8 cellular contexts compared by ENCODE assay signal in genomic region chr15:74461847-74462511, GRCh38. TPM values are rescaled to one million over a fixed set of nuclear protein-coding genes. Genes with fewer than 3 reads are reported as not detected.
DNase-seq lines count a peak whose midpoint lies in the region; ATAC-seq, FAIRE-seq and TF ChIP-seq lines count a peak whose summit lies in the region.

No MANE protein-coding gene starts in this region.

- peaks cover 51% of the 10 kb centered on the region for H3K4me1 Mint-ChIP-seq in activated CD8-positive, alpha-beta T cell treated with anti-CD3 and anti-CD28 coated beads, Interleukin-2, amount 10 ng/mL, durations not matched to agents 7 days and 5 days (ENCODE audit: low read depth)

- peak in 1 of 2 donors; percentile 26 for DNase-seq in cardiac muscle cell (ENCODE audit: low read depth in 1 of 2, low spot score in 1 of 2)
- DNase-seq in Right ventricle myocardium superior: no peak
- no peak for DNase-seq in activated CD8-positive, alpha-beta T cell treated with anti-CD3 and anti-CD28 coated beads, Interleukin-2, amount 10 ng/mL, durations not matched to agents 7 days and 5 days
- no peak for DNase-seq in keratinocyte (ENCODE audit: low read depth, low spot score)
- DNase-seq in upper lobe of left lung: no peak
- no peak for DNase-seq in head of caudate nucleus
- no peak for DNase-seq in effector CD8-positive, alpha-beta T cell (lab: John Stamatoyannopoulos, UW)
- DNase-seq in stimulated activated CD4-positive, alpha-beta T cell treated with anti-CD3 and anti-CD28 coated beads, Interleukin-2, amount 100 ng/mL, for 48 hours: no peak

- no peak for TF ChIP-seq CTCF in cardiac muscle cell (IDR thresholded peaks at IDR 0.05; ENCODE audit: low read depth, low read length)
- TF ChIP-seq CTCF in keratinocyte (optimal IDR thresholded peaks at IDR 0.05 in 1 of 3, IDR thresholded peaks at IDR 0.05 in 1 of 3, conservative IDR thresholded peaks at IDR 0.05 in 1 of 3; ENCODE audit: extremely low read depth in 1 of 3, insufficient read depth in 2 of 3, low read length in 3 of 3): no peak
- no peak for TF ChIP-seq CTCF in upper lobe of left lung (IDR thresholded peaks at IDR 0.05)

- H3K27me3 ChIP-seq in cardiac muscle cell: no peaks in the 10 kb centered on the region
- H3K27me3 ChIP-seq in keratinocyte (ENCODE audit: control insufficient read depth, extremely low read depth, insufficient read depth, low read length): no peaks in the 10 kb centered on the region
- no peaks in the 10 kb centered on the region for H3K27me3 ChIP-seq in upper lobe of left lung

- WGBS in upper lobe of left lung, 2 donors: 44 to 47% methylated on average over 8 of the region's 8 CpGs

- FAIRE-seq in keratinocyte (lab: Jason Lieb, UNC): no peak

- peaks cover 16% of the 10 kb centered on the region for H3K79me2 ChIP-seq in keratinocyte (ENCODE audit: control insufficient read depth, insufficient read depth, low read length)

- H3K4me2 ChIP-seq in keratinocyte (ENCODE audit: control insufficient read depth, extremely low read depth, insufficient read depth, low read depth, low read length): peak overlapping the region; percentile 79

- CTCF ChIA-PET in activated CD8-positive, alpha-beta T cell treated with anti-CD3 and anti-CD28 coated beads, Interleukin-2, amount 10 ng/mL, durations not matched to agents 7 days and 5 days (lab: Charles Lee): interaction anchor here (0.6 to 2.4 kb wide), 9 partner anchors 13 to 319 kb away, joined by 3 to 10 read pairs (median 6); partner anchors contain the start of gene ARID3B

- no peak for TF ChIP-seq EP300 in upper lobe of left lung (IDR thresholded peaks at IDR 0.05)

- peak overlapping the region; percentile 86 for H3K9ac ChIP-seq in keratinocyte (ENCODE audit: control insufficient read depth, extremely low read depth, insufficient read depth, low read length)

- no peak for ATAC-seq in Right ventricle myocardium superior (ENCODE audit: poor library complexity)
- ATAC-seq in activated CD8-positive, alpha-beta T cell treated with anti-CD3 and anti-CD28 coated beads, Interleukin-2, amount 10 ng/mL, durations not matched to agents 7 days and 5 days: no peak
- no peak for ATAC-seq in upper lobe of left lung (ENCODE audit: low FRiP score in 2 of 2)

- peak overlapping the region; percentile 81 for H3K27ac Mint-ChIP-seq in activated CD8-positive, alpha-beta T cell treated with anti-CD3 and anti-CD28 coated beads, Interleukin-2, amount 10 ng/mL, durations not matched to agents 7 days and 5 days

- TF ChIP-seq POLR2A in upper lobe of left lung (IDR thresholded peaks at IDR 0.05): no peak

- H3K9me1 ChIP-seq in keratinocyte (ENCODE audit: control insufficient read depth, extremely low read depth, insufficient read depth, low read length): no peaks in the 10 kb centered on the region

- peak overlapping the region; percentile 74 for H3K4me3 ChIP-seq in cardiac muscle cell
- peak overlapping the region; percentile 69 to 88 (median 85) for H3K4me3 ChIP-seq in keratinocyte (ENCODE audit: control insufficient read depth in 2 of 3, extremely low read depth in 1 of 3, insufficient read depth in 2 of 3, low read depth in 1 of 3, low read length in 3 of 3)
- H3K4me3 ChIP-seq in upper lobe of left lung: peak overlapping the region in 3 of 4 donors; percentile 59 to 82 (median 75)

- intact Hi-C loops in Right ventricle myocardium superior (cut with DNase I) (no loop called here), head of caudate nucleus (cut with DNase I) (loop anchor here (5.0 kb wide), 2 partner anchors 80 to 155 kb away; partner anchors contain the start of genes ARID3B and CLK3)

- H3K36me3 ChIP-seq in cardiac muscle cell (peaks cover 9% of the 10 kb centered on the region), keratinocyte (ENCODE audit: control insufficient read depth in 2 of 2, extremely low read depth in 1 of 2, insufficient read depth in 2 of 2, low read length in 2 of 2) (peaks cover 0 to 2% of the 10 kb centered on the region in 2 experiments), upper lobe of left lung (peaks cover 0 to 18% (median 0%) of the 10 kb centered on the region in 4 donors)

- H3K36me3 Mint-ChIP-seq in activated CD8-positive, alpha-beta T cell treated with anti-CD3 and anti-CD28 coated beads, Interleukin-2, amount 10 ng/mL, durations not matched to agents 7 days and 5 days (ENCODE audit: low read depth): peaks cover 39% of the 10 kb centered on the region

- no peaks in the 10 kb centered on the region for H4K20me1 ChIP-seq in keratinocyte (ENCODE audit: control insufficient read depth, extremely low read depth, insufficient read depth, low read length)

- H3K4me1 ChIP-seq in cardiac muscle cell (ENCODE audit: low read depth) (peaks cover 13% of the 10 kb centered on the region), keratinocyte (ENCODE audit: control insufficient read depth, extremely low read depth, insufficient read depth, low read length) (peaks cover 11% of the 10 kb centered on the region), upper lobe of left lung (peaks cover 13 to 25% (median 19%) of the 10 kb centered on the region in 4 donors)

- POLR2A ChIA-PET in activated CD8-positive, alpha-beta T cell treated with anti-CD3 and anti-CD28 coated beads, Interleukin-2, amount 10 ng/mL, durations not matched to agents 7 days and 5 days (lab: Charles Lee): interaction anchor here (0.6 to 3.4 kb wide), 14 partner anchors 10 to 137 kb away, joined by 3 to 32 read pairs (median 6); partner anchors contain the start of genes ARID3B and SEMA7A

- peak overlapping the region; percentile 89 for H3K4me3 Mint-ChIP-seq in activated CD8-positive, alpha-beta T cell treated with anti-CD3 and anti-CD28 coated beads, Interleukin-2, amount 10 ng/mL, durations not matched to agents 7 days and 5 days

- H3K9me3 ChIP-seq in cardiac muscle cell (ENCODE audit: low read depth) (no peaks in the 10 kb centered on the region), keratinocyte (ENCODE audit: control insufficient read depth, low read depth, low read length) (no peaks in the 10 kb centered on the region), upper lobe of left lung (no peaks in the 10 kb centered on the region)

- no peaks in the 10 kb centered on the region for H3K27me3 Mint-ChIP-seq in activated CD8-positive, alpha-beta T cell treated with anti-CD3 and anti-CD28 coated beads, Interleukin-2, amount 10 ng/mL, durations not matched to agents 7 days and 5 days (ENCODE audit: low read depth)

- dilution Hi-C loops in keratinocyte (cut with MboI; ENCODE audit: extremely low pct_ligation_motif_present, low sequenced_read_pairs): no loop called here

- H2AFZ ChIP-seq in keratinocyte (ENCODE audit: control insufficient read depth, low read length): peak overlapping the region; percentile 98

- H3K27ac ChIP-seq in cardiac muscle cell: peak overlapping the region; percentile 97
- H3K27ac ChIP-seq in keratinocyte (ENCODE audit: control insufficient read depth, insufficient read depth, low read length): peak overlapping the region; percentile 1
- H3K27ac ChIP-seq in upper lobe of left lung: peak overlapping the region; percentile 83 to 92 (median 86)

- H3K9me3 Mint-ChIP-seq in activated CD8-positive, alpha-beta T cell treated with anti-CD3 and anti-CD28 coated beads, Interleukin-2, amount 10 ng/mL, durations not matched to agents 7 days and 5 days (ENCODE audit: insufficient read depth): peaks cover 6% of the 10 kb centered on the region

RNA-seq across cellular contexts. Expression of gene UBL7, which starts 1.0 kb away (rescaled TPM):
- total RNA-seq in cardiac muscle cell (74.3 and 88.4 TPM in 2 replicates), Right ventricle myocardium superior (44.6 TPM), upper lobe of left lung (10 to 100 TPM; 22.0 to 53.1 (median 48.6) TPM)
- polyA plus RNA-seq in cardiac muscle cell (130 and 135 TPM in 2 replicates), keratinocyte (43.4 to 48.9 TPM (median 45.8 TPM) in 3 replicates)
- total RNA-seq in activated CD8-positive, alpha-beta T cell treated with anti-CD3 and anti-CD28 coated beads, Interleukin-2, amount 10 ng/mL, durations not matched to agents 7 days and 5 days: 10 to 100 TPM; 60.8 to 71.4 TPM
- 10.6 TPM for polyA plus RNA-seq in keratinocyte (2011; ENCODE audit: low read depth)
- polyA plus RNA-seq in keratinocyte (2011; cell fraction: cytosol; rRNA removed): 45.8 and 55.5 TPM in 2 replicates
- 21.1 and 25.7 TPM in 2 replicates for polyA plus RNA-seq in keratinocyte (2011; cell fraction: nucleus; rRNA removed)
- 31.4 and 44.2 TPM in 2 replicates for polyA plus RNA-seq in keratinocyte (2012; ENCODE audit: low replicate concordance)
- 58.8 to 84.2 TPM (median 65.8 TPM) in 3 replicates for polyA minus RNA-seq in keratinocyte
- polyA minus RNA-seq in keratinocyte (2011; cell fraction: cytosol; rRNA and poly(A)+ RNA removed): 56.4 TPM
- polyA minus RNA-seq in keratinocyte (2011; cell fraction: nucleus; rRNA and poly(A)+ RNA removed): 12.6 and 21.0 TPM in 2 replicates

RNA-seq across cellular contexts. Expression of gene SEMA7A, which starts 28.2 kb away (rescaled TPM):
- total RNA-seq in cardiac muscle cell (8.7 and 11.9 TPM in 2 replicates), Right ventricle myocardium superior (1.2 TPM), upper lobe of left lung (1 to 10 TPM; 1.0 to 9.1 (median 5.3) TPM)
- polyA plus RNA-seq in cardiac muscle cell (0.99 and 3.3 TPM in 2 replicates), keratinocyte (8.0 to 15.5 TPM (median 8.1 TPM) in 3 replicates)
- 10 to 100 TPM; 16.1 to 16.9 TPM for total RNA-seq in activated CD8-positive, alpha-beta T cell treated with anti-CD3 and anti-CD28 coated beads, Interleukin-2, amount 10 ng/mL, durations not matched to agents 7 days and 5 days
- polyA plus RNA-seq in keratinocyte (2011; ENCODE audit: low read depth): 6.4 TPM
- 3.7 and 3.8 TPM in 2 replicates for polyA plus RNA-seq in keratinocyte (2011; cell fraction: cytosol; rRNA removed)
- 21.0 and 21.5 TPM in 2 replicates for polyA plus RNA-seq in keratinocyte (2011; cell fraction: nucleus; rRNA removed)
- 12.2 and 17.7 TPM in 2 replicates for polyA plus RNA-seq in keratinocyte (2012; ENCODE audit: low replicate concordance)
- 15.0 to 36.5 TPM (median 16.5 TPM) in 3 replicates for polyA minus RNA-seq in keratinocyte
- polyA minus RNA-seq in keratinocyte (2011; cell fraction: cytosol; rRNA and poly(A)+ RNA removed): 11.1 TPM
- polyA minus RNA-seq in keratinocyte (2011; cell fraction: nucleus; rRNA and poly(A)+ RNA removed): 22.6 and 23.0 TPM in 2 replicates

Comparison
In these comparisons a context has a peak if more than half of its experiments do, and no peak if none do; other contexts are left out.
1. H3K27ac ChIP-seq: peak in every context shown above with its lines; median percentile 97 in cardiac muscle cell; 86 in upper lobe of left lung; 1 in keratinocyte.